Comparison of ENCODE assay signal across 7 cellular contexts in the genomic region with DNA sequence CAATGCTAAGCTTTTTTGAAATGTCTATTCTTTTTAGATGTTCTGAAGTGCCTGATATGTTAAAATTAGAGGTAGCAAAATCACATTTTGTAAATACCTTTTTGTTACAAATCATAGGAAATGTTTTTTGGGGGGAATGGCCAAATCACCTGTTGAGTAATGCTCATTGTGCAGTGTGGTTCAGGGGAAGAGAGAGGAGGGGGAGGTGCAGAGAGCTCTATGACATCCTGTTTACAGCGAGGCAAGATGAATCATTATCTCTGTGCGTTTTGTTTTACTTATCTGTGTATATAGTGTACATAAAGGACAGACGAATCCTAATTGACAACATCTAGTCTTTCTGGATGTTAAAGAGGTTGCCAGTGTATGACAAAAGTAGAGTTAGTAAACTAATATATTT. TPM values are rescaled to one million over a fixed set of nuclear protein-coding genes. Genes with fewer than 3 reads are reported as not detected.
DNase-seq lines count a peak whose midpoint lies in the region; ATAC-seq, FAIRE-seq and TF ChIP-seq lines count a peak whose summit lies in the region.
"Not testable (repeated sequence)": the region's sequence is repeated elsewhere in the genome, so short reads cannot be mapped to it uniquely, and the experiment has no call there.

No MANE protein-coding gene starts in this region.

- H2AFZ ChIP-seq in PC-3 (ENCODE audit: low read length); K562 (ENCODE audit: low read depth, low read length): not testable (repeated sequence)

- not testable (repeated sequence) for H3K36me3 Mint-ChIP-seq in activated T-helper 2 cell treated with anti-CD3 and anti-CD28 coated beads, Interferon-gamma antibody, Interleukin-2, Interleukin-4, amounts not matched to agents 10 μg/mL and 5 μg/mL and 100 μg/mL, durations not matched to agents 14 hours and 24 hours and 36 hours (ENCODE audit: low read depth); immature natural killer cell

- H3F3A ChIP-seq in PC-3 (ENCODE audit: low read length, unreplicated experiment): not testable (repeated sequence)

- H3K9me1 ChIP-seq in K562 (ENCODE audit: control insufficient read depth, insufficient read depth, low read length): not testable (repeated sequence)

- not testable (repeated sequence) for H3K9me3 ChIP-seq in PC-3 (ENCODE audit: low read length); K562 (replicated peaks; ENCODE audit: control insufficient read depth, insufficient read depth, low read depth, low read length)

- POLR2A ChIA-PET in PC-3 (lab: Charles Lee; ENCODE audit: unreplicated experiment): not testable (repeated sequence)
- POLR2A ChIA-PET in K562 (lab: Yijun Ruan, JAX): interaction anchor here (0.6 kb wide), 1 partner anchor 1666 kb away, joined by 3 read pairs; no protein-coding TSS in a partner anchor

- in situ Hi-C loops in K562 (cut with MboI): not testable (repeated sequence)

- H3K9ac ChIP-seq in PC-3 (ENCODE audit: low read length); K562 (ENCODE audit: insufficient read depth in 1 of 2, low read depth in 2 of 2, low read length in 2 of 2): not testable (repeated sequence)

- TF ChIP-seq CTCF in PC-3 (conservative IDR thresholded peaks at IDR 0.05; ENCODE audit: low read depth, low read length); K562 (IDR thresholded peaks at IDR 0.05 in 2 of 3, conservative IDR thresholded peaks at IDR 0.05 in 1 of 3; ENCODE audit: insufficient read depth in 2 of 3, low read depth in 1 of 3, low read length in 3 of 3): not testable (repeated sequence)

- H3K4me1 Mint-ChIP-seq in activated T-helper 2 cell treated with anti-CD3 and anti-CD28 coated beads, Interferon-gamma antibody, Interleukin-2, Interleukin-4, amounts not matched to agents 10 μg/mL and 5 μg/mL and 100 μg/mL, durations not matched to agents 14 hours and 24 hours and 36 hours (ENCODE audit: low read depth): peaks cover 15% of the 10 kb centered on the region
- H3K4me1 Mint-ChIP-seq in immature natural killer cell: not testable (repeated sequence)

- not testable (repeated sequence) for H4K20me1 ChIP-seq in PC-3 (ENCODE audit: low read length); K562 (replicated peaks; ENCODE audit: control insufficient read depth, insufficient read depth, low read length)

- not testable (repeated sequence) for FAIRE-seq in K562 (lab: Jason Lieb, UNC)

- H3K36me3 ChIP-seq in PC-3 (ENCODE audit: low read depth, low read length); K562 (ENCODE audit: control insufficient read depth, insufficient read depth, low read length): not testable (repeated sequence)

- 0 out of 2 replicates have a peak overlapping the region, but pooled peaks have one; percentile 13 for H3K4me2 ChIP-seq in PC-3 (ENCODE audit: low read length)
- H3K4me2 ChIP-seq in K562 (ENCODE audit: insufficient read depth, low read length): not testable (repeated sequence)

- intact Hi-C loops in PC-3 (cut with micrococcal nuclease); K562 (cut with micrococcal nuclease): not testable (repeated sequence)
- intact Hi-C loops in activated T-helper 2 cell treated with anti-CD3 and anti-CD28 coated beads, Interferon-gamma antibody, Interleukin-2, Interleukin-4, amounts not matched to agents 10 μg/mL and 5 μg/mL and 100 μg/mL, durations not matched to agents 14 hours and 24 hours and 36 hours (cut with micrococcal nuclease): loop anchor here (1.0 kb wide), 1 partner anchor 9 kb away; a partner anchor contains a TSS

- not testable (repeated sequence) for TF ChIP-seq POLR2A in K562 (conservative IDR thresholded peaks at IDR 0.05)

- peak overlapping the region; percentile 73 for H3K27ac Mint-ChIP-seq in activated T-helper 2 cell treated with anti-CD3 and anti-CD28 coated beads, Interferon-gamma antibody, Interleukin-2, Interleukin-4, amounts not matched to agents 10 μg/mL and 5 μg/mL and 100 μg/mL, durations not matched to agents 14 hours and 24 hours and 36 hours
- H3K27ac Mint-ChIP-seq in immature natural killer cell: peak overlapping the region in 4 of 6 donors; percentile 47 to 71 (median 66)

- H3K4me3 Mint-ChIP-seq in activated T-helper 2 cell treated with anti-CD3 and anti-CD28 coated beads, Interferon-gamma antibody, Interleukin-2, Interleukin-4, amounts not matched to agents 10 μg/mL and 5 μg/mL and 100 μg/mL, durations not matched to agents 14 hours and 24 hours and 36 hours (ENCODE audit: low read depth): not testable (repeated sequence)
- H3K4me3 Mint-ChIP-seq in immature natural killer cell: peak overlapping the region in 3 of 5 donors; percentile 49 to 63 (median 51)

- TF ChIP-seq EP300 in K562 (IDR thresholded peaks at IDR 0.05; ENCODE audit: low read length): not testable (repeated sequence)

- CTCF ChIA-PET in PC-3 (lab: Charles Lee) (interaction anchor here (0.7 kb wide), 1 partner anchor 171 kb away, joined by 3 read pairs; no protein-coding TSS in a partner anchor), K562 (lab: Yijun Ruan, JAX; ENCODE audit: low intra/inter-chr PET ratio) (interaction anchor here (0.7 kb wide), 1 partner anchor 317 kb away, joined by 3 read pairs; no protein-coding TSS in a partner anchor)

- H3K9me3 Mint-ChIP-seq in activated T-helper 2 cell treated with anti-CD3 and anti-CD28 coated beads, Interferon-gamma antibody, Interleukin-2, Interleukin-4, amounts not matched to agents 10 μg/mL and 5 μg/mL and 100 μg/mL, durations not matched to agents 14 hours and 24 hours and 36 hours; immature natural killer cell: not testable (repeated sequence)

- not testable (repeated sequence) for TF ChIP-seq RAD21 in K562 (CRISPR knock-in tag; conservative IDR thresholded peaks at IDR 0.05 in 1 of 2, IDR thresholded peaks at IDR 0.05 in 1 of 2)

- DNase-seq in HCEC 1CT (peak; percentile 36), PC-3 (peak; percentile 60), K562 (ENCODE audit: extremely low read depth in 1 of 4, low spot score in 3 of 4) (peak in 1 of 4 experiments; percentile 8), immature natural killer cell (peak in 1 of 3 donors; percentile 2)
- peak; percentile 23 to 36 for DNase-seq in activated CD4-positive, alpha-beta T cell treated with anti-CD3 and anti-CD28 coated beads, Interleukin-2, amount 50 U/mL, for 4 hours
- DNase-seq in activated T-helper 2 cell treated with anti-CD3 and anti-CD28 coated beads, Interferon-gamma antibody, Interleukin-2, Interleukin-4, amounts not matched to agents 10 μg/mL and 5 μg/mL and 100 μg/mL, durations not matched to agents 14 hours and 24 hours and 36 hours (ENCODE audit: low spot score): peak; percentile 14
- DNase-seq in stimulated activated CD4-positive, alpha-beta T cell treated with anti-CD3 and anti-CD28 coated beads, Interleukin-15, amount 100 ng/mL, for 24 hours: peak; percentile 27

- not testable (repeated sequence) for H3K9me2 ChIP-seq in PC-3 (replicated peaks; ENCODE audit: low read length)

- peak; percentile 85 for ATAC-seq in PC-3
- ATAC-seq in K562: not testable (repeated sequence)

- BruUV-seq in PC-3 (replicated peaks; lab: Mats Ljungman, UMichigan); K562 (replicated peaks; lab: Mats Ljungman, UMichigan): not testable (repeated sequence)

- not testable (repeated sequence) for H3K27ac ChIP-seq in PC-3 (ENCODE audit: low read length); K562 (ENCODE audit: extremely low read depth, low read depth, low read length)

- H3K4me3 ChIP-seq in PC-3 (ENCODE audit: low read length); K562: not testable (repeated sequence)

- not testable (repeated sequence) for H3K27me3 ChIP-seq in PC-3 (ENCODE audit: low read length); K562 (ENCODE audit: control insufficient read depth in 2 of 2, insufficient read depth in 2 of 2, low read length in 2 of 2)

- H3K79me2 ChIP-seq in PC-3 (ENCODE audit: low read length); K562 (ENCODE audit: control insufficient read depth, insufficient read depth, low read length): not testable (repeated sequence)

- 0% methylated on average over 3 of the region's 3 CpGs for WGBS in K562 (ENCODE audit: insufficient coverage, low coverage, missing lambda C conversion rate)

- H3K4me1 ChIP-seq in PC-3 (ENCODE audit: insufficient read depth, low read length); K562 (replicated peaks in 1 of 2; ENCODE audit: control insufficient read depth in 2 of 2, insufficient read depth in 2 of 2, low read length in 2 of 2): not testable (repeated sequence)

- not testable (repeated sequence) for H3K27me3 Mint-ChIP-seq in activated T-helper 2 cell treated with anti-CD3 and anti-CD28 coated beads, Interferon-gamma antibody, Interleukin-2, Interleukin-4, amounts not matched to agents 10 μg/mL and 5 μg/mL and 100 μg/mL, durations not matched to agents 14 hours and 24 hours and 36 hours (ENCODE audit: low read depth); immature natural killer cell (ENCODE audit: low read depth in 3 of 3)

RNA-seq across cellular contexts. Expression of a gene that starts 9.4 kb away (rescaled TPM):
- total RNA-seq in PC-3 (2014; rRNA removed): 142 and 184 TPM in 2 replicates
- 88.7 and 91.5 TPM in 2 replicates for total RNA-seq in activated T-helper 2 cell treated with anti-CD3 and anti-CD28 coated beads, Interferon-gamma antibody, Interleukin-2, Interleukin-4, amounts not matched to agents 10 μg/mL and 5 μg/mL and 100 μg/mL, durations not matched to agents 14 hours and 24 hours and 36 hours
- total RNA-seq in K562 (2011; cell fraction: chromatin; rRNA removed; ENCODE audit: low replicate concordance): 22.5 and 49.5 TPM in 2 replicates
- 18.8 and 24.6 TPM in 2 replicates for total RNA-seq in K562 (2011; cell fraction: nucleolus; rRNA removed)
- 41.5 and 45.3 TPM in 2 replicates for total RNA-seq in K562 (2011; cell fraction: nucleoplasm; rRNA removed)
- 24.1 and 26.2 TPM in 2 replicates for total RNA-seq in K562 (2014; rRNA removed)
- 87.1 and 96.5 TPM in 2 replicates for total RNA-seq in K562 (2014; rRNA removed; fragmentation: Illumina TruSeq; extraction: Trizol)
- 64.6 and 75.7 TPM in 2 replicates for total RNA-seq in K562 (2015; rRNA removed; fragmentation: Illumina TruSeq; extraction: Trizol)
- total RNA-seq in K562 (2021): 56.3 and 61.0 TPM in 2 replicates
- polyA plus RNA-seq in K562 (2011; rRNA removed): 37.9 and 54.9 TPM in 2 replicates
- polyA plus RNA-seq in K562 (2011; cell fraction: cytosol; rRNA removed): 11.3 and 30.3 TPM in 2 replicates
- polyA plus RNA-seq in K562 (2011; cell fraction: nucleus; rRNA removed): 10.0 and 16.6 TPM in 2 replicates
- polyA plus RNA-seq in K562 (2012): 41.8 and 49.5 TPM in 2 replicates
- 60.6 and 86.2 TPM in 2 replicates for polyA plus RNA-seq in K562 (2014; fragmentation: Illumina TruSeq; extraction: Trizol)
- polyA plus RNA-seq in K562 (2014; fragmentation: Nextera tagmentation; extraction: Ambion mirVana): 100 to 1,000 TPM; 151 to 180 TPM
- 34.5 and 35.2 TPM in 2 replicates for polyA plus RNA-seq in K562 (2014; rRNA removed)
- 32.7 and 39.5 TPM in 2 replicates for polyA minus RNA-seq in K562 (2011; rRNA and poly(A)+ RNA removed)
- polyA minus RNA-seq in K562 (2011; cell fraction: cytosol; rRNA and poly(A)+ RNA removed): 8.1 and 17.3 TPM in 2 replicates
- 30.0 and 60.5 TPM in 2 replicates for polyA minus RNA-seq in K562 (2011; cell fraction: nucleus; rRNA and poly(A)+ RNA removed)
- polyA plus RNA-seq in immature natural killer cell: 10 to 100 TPM; 37.5 to 71.3 (median 40.2) TPM
